2 cellular contexts compared by ENCODE assay signal in the genomic region with DNA sequence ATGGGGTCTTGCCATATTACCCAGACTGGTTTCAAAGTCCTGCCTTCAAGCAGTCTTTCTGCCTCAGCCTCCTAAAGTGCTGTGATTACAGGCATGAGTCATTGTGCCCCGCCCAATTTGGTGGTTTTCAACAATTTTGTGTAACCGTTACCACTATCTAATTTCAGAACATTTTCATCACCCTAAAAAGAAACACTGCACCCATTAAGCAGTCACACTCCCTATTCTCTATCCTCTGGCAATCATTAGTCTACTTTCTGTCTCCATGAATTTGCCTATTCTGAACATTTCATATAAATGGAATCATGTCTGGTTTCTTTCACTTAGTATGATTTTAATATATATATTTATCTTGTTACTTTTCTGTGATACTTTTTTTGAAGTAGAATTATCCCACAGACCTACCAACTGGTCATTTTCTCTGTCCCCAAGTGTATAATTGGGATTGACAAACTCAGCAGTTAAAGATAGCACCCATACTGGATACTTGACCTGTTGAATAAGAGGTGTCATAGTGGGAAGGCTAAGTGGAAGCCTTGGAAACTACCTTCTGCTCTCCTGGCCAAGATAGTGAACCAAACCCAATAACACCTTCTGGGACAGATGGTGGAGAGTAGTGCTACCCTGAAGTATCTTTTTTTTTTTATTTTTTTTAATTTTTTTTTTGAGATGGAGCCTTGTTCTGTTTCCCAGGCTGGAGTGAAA.
A peak's percentile ranks its signal among the peaks of the same experiment; 100 is the strongest.
TF ChIP-seq lines count a peak whose summit lies in the region.

No MANE protein-coding gene starts in this region.

TF ChIP-seq in HEK293, 187 proteins besides CTCF, POLR2A, EP300 and RAD21 (continued from another document and continues in another):
- TF ChIP-seq KLF16 (tag by site-specific recombination; IDR thresholded peaks at IDR 0.05) (peak; percentile 43; the same call in 1 of the 2 replicates), GLI4 (tag by site-specific recombination; IDR thresholded peaks at IDR 0.05) (no peak), HOXC10 (CRISPR knock-in tag; IDR thresholded peaks at IDR 0.05) (no peak), ZNF2 (tag by site-specific recombination; IDR thresholded peaks at IDR 0.05) (no peak), SP7 (tag by site-specific recombination; IDR thresholded peaks at IDR 0.05) (peak; percentile 71), ZNF677 (tag by site-specific recombination; IDR thresholded peaks at IDR 0.05) (no peak), ZNF76 (tag by site-specific recombination; IDR thresholded peaks at IDR 0.05; ENCODE audit: borderline replicate concordance, low read depth) (no peak), SCRT2 (tag by site-specific recombination; IDR thresholded peaks at IDR 0.05) (peak; percentile 64)
- TF ChIP-seq, protein P1, sequence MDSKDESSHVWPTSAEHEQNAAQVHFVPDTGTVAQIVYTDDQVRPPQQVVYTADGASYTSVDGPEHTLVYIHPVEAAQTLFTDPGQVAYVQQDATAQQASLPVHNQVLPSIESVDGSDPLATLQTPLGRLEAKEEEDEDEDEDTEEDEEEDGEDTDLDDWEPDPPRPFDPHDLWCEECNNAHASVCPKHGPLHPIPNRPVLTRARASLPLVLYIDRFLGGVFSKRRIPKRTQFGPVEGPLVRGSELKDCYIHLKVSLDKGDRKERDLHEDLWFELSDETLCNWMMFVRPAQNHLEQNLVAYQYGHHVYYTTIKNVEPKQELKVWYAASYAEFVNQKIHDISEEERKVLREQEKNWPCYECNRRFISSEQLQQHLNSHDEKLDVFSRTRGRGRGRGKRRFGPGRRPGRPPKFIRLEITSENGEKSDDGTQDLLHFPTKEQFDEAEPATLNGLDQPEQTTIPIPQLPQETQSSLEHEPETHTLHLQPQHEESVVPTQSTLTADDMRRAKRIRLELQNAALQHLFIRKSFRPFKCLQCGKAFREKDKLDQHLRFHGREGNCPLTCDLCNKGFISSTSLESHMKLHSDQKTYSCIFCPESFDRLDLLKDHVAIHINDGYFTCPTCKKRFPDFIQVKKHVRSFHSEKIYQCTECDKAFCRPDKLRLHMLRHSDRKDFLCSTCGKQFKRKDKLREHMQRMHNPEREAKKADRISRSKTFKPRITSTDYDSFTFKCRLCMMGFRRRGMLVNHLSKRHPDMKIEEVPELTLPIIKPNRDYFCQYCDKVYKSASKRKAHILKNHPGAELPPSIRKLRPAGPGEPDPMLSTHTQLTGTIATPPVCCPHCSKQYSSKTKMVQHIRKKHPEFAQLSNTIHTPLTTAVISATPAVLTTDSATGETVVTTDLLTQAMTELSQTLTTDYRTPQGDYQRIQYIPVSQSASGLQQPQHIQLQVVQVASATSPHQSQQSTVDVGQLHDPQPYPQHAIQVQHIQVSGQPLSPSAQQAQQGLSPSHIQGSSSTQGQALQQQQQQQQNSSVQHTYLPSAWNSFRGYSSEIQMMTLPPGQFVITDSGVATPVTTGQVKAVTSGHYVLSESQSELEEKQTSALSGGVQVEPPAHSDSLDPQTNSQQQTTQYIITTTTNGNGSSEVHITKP (tag by site-specific recombination; IDR thresholded peaks at IDR 0.05) = no peak
- TF ChIP-seq, protein P2, sequence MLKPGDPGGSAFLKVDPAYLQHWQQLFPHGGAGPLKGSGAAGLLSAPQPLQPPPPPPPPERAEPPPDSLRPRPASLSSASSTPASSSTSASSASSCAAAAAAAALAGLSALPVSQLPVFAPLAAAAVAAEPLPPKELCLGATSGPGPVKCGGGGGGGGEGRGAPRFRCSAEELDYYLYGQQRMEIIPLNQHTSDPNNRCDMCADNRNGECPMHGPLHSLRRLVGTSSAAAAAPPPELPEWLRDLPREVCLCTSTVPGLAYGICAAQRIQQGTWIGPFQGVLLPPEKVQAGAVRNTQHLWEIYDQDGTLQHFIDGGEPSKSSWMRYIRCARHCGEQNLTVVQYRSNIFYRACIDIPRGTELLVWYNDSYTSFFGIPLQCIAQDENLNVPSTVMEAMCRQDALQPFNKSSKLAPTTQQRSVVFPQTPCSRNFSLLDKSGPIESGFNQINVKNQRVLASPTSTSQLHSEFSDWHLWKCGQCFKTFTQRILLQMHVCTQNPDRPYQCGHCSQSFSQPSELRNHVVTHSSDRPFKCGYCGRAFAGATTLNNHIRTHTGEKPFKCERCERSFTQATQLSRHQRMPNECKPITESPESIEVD (tag by site-specific recombination; IDR thresholded peaks at IDR 0.05) = peak; percentile 54; the same call in 1 of the 2 replicates
- TF ChIP-seq, protein P3, sequence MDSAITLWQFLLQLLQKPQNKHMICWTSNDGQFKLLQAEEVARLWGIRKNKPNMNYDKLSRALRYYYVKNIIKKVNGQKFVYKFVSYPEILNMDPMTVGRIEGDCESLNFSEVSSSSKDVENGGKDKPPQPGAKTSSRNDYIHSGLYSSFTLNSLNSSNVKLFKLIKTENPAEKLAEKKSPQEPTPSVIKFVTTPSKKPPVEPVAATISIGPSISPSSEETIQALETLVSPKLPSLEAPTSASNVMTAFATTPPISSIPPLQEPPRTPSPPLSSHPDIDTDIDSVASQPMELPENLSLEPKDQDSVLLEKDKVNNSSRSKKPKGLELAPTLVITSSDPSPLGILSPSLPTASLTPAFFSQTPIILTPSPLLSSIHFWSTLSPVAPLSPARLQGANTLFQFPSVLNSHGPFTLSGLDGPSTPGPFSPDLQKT (IDR thresholded peaks at IDR 0.05; ENCODE audit: borderline replicate concordance, low read depth, low read length) = no peak
- TF ChIP-seq, protein P4, sequence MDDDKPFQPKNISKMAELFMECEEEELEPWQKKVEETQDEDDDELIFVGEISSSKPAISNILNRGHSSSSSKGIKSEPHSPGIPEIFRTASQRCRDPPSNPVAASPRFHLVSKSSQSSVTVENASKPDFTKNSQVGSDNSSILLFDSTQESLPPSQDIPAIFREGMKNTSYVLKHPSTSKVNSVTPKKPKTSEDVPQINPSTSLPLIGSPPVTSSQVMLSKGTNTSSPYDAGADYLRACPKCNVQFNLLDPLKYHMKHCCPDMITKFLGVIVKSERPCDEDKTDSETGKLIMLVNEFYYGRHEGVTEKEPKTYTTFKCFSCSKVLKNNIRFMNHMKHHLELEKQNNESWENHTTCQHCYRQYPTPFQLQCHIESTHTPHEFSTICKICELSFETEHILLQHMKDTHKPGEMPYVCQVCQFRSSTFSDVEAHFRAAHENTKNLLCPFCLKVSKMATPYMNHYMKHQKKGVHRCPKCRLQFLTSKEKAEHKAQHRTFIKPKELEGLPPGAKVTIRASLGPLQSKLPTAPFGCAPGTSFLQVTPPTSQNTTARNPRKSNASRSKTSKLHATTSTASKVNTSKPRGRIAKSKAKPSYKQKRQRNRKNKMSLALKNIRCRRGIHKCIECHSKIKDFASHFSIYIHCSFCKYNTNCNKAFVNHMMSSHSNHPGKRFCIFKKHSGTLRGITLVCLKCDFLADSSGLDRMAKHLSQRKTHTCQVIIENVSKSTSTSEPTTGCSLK (tag by site-specific recombination; IDR thresholded peaks at IDR 0.05) = no peak

TF ChIP-seq in WTC11, 78 proteins besides CTCF, POLR2A, EP300 and RAD21 (continued from another document):
- TF ChIP-seq, protein P5, sequence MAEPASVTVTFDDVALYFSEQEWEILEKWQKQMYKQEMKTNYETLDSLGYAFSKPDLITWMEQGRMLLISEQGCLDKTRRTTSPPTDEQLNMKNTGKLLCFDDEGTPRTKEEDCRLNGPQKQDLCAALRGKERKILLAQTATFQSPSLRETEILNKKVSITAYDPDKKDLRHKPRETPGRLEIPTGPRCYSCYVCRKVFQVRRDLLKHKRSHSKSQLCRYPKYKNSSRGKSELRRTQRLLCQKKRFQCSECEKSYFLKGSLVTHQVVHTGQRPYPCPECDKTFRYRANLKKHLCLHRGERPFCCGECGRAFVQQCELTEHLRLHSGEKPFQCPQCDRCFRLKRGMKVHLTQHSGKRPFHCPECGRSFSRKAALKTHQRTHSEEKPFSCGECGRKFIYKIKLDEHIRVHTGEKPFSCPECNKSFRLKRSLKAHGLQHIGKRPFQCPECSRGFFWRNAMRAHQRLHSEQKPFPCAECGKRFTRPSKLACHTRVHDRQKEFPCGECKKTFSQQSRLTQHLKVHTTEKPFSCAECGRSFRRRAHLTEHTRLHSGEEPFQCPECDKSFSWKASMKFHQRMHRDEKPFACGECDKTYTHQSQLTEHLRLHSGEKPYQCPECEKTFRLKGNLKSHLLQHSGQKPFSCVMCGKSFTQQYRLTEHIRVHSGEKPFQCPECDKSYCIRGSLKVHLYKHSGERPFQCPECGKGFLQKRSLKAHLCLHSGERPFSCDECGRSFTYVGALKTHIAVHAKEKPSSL (CRISPR knock-in tag; conservative IDR thresholded peaks at IDR 0.05) = no peak
- TF ChIP-seq GRHL2 (CRISPR knock-in tag; IDR thresholded peaks at IDR 0.05; ENCODE audit: insufficient replicate concordance, severe bottlenecking) = no peak
- no peak for TF ChIP-seq ETV6 (CRISPR knock-in tag; IDR thresholded peaks at IDR 0.05)
- TF ChIP-seq, protein P6, sequence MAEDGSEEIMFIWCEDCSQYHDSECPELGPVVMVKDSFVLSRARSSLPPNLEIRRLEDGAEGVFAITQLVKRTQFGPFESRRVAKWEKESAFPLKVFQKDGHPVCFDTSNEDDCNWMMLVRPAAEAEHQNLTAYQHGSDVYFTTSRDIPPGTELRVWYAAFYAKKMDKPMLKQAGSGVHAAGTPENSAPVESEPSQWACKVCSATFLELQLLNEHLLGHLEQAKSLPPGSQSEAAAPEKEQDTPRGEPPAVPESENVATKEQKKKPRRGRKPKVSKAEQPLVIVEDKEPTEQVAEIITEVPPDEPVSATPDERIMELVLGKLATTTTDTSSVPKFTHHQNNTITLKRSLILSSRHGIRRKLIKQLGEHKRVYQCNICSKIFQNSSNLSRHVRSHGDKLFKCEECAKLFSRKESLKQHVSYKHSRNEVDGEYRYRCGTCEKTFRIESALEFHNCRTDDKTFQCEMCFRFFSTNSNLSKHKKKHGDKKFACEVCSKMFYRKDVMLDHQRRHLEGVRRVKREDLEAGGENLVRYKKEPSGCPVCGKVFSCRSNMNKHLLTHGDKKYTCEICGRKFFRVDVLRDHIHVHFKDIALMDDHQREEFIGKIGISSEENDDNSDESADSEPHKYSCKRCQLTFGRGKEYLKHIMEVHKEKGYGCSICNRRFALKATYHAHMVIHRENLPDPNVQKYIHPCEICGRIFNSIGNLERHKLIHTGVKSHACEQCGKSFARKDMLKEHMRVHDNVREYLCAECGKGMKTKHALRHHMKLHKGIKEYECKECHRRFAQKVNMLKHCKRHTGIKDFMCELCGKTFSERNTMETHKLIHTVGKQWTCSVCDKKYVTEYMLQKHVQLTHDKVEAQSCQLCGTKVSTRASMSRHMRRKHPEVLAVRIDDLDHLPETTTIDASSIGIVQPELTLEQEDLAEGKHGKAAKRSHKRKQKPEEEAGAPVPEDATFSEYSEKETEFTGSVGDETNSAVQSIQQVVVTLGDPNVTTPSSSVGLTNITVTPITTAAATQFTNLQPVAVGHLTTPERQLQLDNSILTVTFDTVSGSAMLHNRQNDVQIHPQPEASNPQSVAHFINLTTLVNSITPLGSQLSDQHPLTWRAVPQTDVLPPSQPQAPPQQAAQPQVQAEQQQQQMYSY (CRISPR knock-in tag; IDR thresholded peaks at IDR 0.05) = no peak
- TF ChIP-seq, protein P7, sequence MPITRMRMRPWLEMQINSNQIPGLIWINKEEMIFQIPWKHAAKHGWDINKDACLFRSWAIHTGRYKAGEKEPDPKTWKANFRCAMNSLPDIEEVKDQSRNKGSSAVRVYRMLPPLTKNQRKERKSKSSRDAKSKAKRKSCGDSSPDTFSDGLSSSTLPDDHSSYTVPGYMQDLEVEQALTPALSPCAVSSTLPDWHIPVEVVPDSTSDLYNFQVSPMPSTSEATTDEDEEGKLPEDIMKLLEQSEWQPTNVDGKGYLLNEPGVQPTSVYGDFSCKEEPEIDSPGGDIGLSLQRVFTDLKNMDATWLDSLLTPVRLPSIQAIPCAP (CRISPR knock-in tag; IDR thresholded peaks at IDR 0.05) = no peak
- no peak for TF ChIP-seq GTF2I (CRISPR knock-in tag; conservative IDR thresholded peaks at IDR 0.05)
- TF ChIP-seq SMAD4 (CRISPR knock-in tag; IDR thresholded peaks at IDR 0.05) = no peak
- no peak for TF ChIP-seq FOXJ3 (CRISPR knock-in tag; IDR thresholded peaks at IDR 0.05; ENCODE audit: borderline replicate concordance)
- TF ChIP-seq MYBL2 (CRISPR knock-in tag; IDR thresholded peaks at IDR 0.05) = no peak
- TF ChIP-seq ZNF416 (CRISPR knock-in tag; IDR thresholded peaks at IDR 0.05) = no peak
- TF ChIP-seq, protein P8, sequence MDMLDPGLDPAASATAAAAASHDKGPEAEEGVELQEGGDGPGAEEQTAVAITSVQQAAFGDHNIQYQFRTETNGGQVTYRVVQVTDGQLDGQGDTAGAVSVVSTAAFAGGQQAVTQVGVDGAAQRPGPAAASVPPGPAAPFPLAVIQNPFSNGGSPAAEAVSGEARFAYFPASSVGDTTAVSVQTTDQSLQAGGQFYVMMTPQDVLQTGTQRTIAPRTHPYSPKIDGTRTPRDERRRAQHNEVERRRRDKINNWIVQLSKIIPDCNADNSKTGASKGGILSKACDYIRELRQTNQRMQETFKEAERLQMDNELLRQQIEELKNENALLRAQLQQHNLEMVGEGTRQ (CRISPR knock-in tag; IDR thresholded peaks at IDR 0.05) = no peak
- TF ChIP-seq, protein P9, sequence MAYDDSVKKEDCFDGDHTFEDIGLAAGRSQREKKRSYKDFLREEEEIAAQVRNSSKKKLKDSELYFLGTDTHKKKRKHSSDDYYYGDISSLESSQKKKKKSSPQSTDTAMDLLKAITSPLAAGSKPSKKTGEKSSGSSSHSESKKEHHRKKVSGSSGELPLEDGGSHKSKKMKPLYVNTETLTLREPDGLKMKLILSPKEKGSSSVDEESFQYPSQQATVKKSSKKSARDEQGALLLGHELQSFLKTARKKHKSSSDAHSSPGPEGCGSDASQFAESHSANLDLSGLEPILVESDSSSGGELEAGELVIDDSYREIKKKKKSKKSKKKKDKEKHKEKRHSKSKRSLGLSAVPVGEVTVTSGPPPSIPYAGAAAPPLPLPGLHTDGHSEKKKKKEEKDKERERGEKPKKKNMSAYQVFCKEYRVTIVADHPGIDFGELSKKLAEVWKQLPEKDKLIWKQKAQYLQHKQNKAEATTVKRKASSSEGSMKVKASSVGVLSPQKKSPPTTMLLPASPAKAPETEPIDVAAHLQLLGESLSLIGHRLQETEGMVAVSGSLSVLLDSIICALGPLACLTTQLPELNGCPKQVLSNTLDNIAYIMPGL (CRISPR knock-in tag; IDR thresholded peaks at IDR 0.05) = no peak
